In the genomic region with DNA sequence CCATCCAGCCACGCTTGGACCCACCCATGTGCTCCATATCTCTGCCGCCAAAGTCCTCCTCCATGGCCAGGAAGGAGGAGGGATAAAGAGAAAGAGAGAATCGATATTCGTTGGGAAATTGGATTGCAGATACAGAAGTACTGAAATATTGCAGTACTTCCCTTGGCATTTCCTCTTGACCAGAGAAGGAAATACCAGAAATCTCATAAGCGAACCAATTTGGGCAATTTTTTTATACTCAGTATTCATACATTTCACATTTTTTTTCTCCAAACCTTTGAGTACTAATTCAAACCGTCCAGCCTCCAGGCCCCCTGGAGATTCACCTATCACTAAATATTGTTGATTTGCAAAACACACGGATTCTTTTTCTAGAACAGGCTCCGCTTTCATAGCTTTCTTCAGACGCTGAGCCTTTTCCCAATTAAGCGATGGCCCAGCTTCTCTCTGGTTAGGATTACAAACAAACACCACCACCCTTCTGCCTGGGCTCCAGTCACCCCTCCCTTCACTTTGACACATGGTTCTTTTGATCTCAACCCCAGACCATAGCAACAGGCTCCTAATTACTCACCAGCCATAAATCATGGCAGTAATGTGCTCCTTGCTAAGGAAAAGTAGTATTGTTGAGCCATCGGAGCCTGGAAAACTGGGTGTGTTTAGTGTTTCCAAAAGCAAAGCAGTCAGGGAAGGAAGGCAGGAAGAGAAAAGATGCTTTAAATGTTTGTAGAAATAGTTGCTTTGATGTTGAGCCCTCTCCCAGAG, we compare ENCODE assay signal across 11 cellular contexts.
DNase-seq lines count a peak whose midpoint lies in the region; ATAC-seq and TF ChIP-seq lines count a peak whose summit lies in the region.
"Had no signal": no experiment of that assay in that cellular context is flagged by ENCODE, and none has a peak within 500 bp of the region (broad histone marks: within the 10 kb centered on the region; RNA-seq: fewer than 3 reads in every experiment).

No MANE protein-coding gene starts in this region.

- TF ChIP-seq POLR2A in esophagus muscularis mucosa (IDR thresholded peaks at IDR 0.05; ENCODE audit: low read depth): no peak

- ATAC-seq in GM23338: no peak
- no peak for ATAC-seq in aorta (ENCODE audit: low FRiP score)
- no peak for ATAC-seq in GM19463 (IDR thresholded peaks at IDR 0.05; ENCODE audit: unreplicated experiment)
- no peak for ATAC-seq in stimulated activated naive CD8-positive, alpha-beta T cell treated with anti-CD3 and anti-CD28 coated beads, Interleukin-15, amount 100 ng/mL, for 72 hours

- no peaks in the 10 kb centered on the region for H3K79me2 ChIP-seq in GM23338 (replicated peaks; ENCODE audit: insufficient read depth)

- no peak for TF ChIP-seq CTCF in GM23338 (conservative IDR thresholded peaks at IDR 0.05; ENCODE audit: low read depth in 2 of 2)
- TF ChIP-seq CTCF in esophagus muscularis mucosa (IDR thresholded peaks at IDR 0.05): no peak

- H3K27me3 ChIP-seq in GM23338 (ENCODE audit: insufficient read depth) (no peaks in the 10 kb centered on the region), esophagus muscularis mucosa (no peaks in the 10 kb centered on the region), aorta (ENCODE audit: control insufficient read depth in 1 of 2, insufficient read depth in 2 of 2, low read length in 1 of 2) (no peaks in the 10 kb centered on the region)

- no peak overlapping the region for H3K4me2 ChIP-seq in GM23338

- DNase-seq in GM23338 (ENCODE audit: low spot score) (no peak), NCI-H2227 treated with DMSO at 0.1 percent for 48 hours (lab: John Stamatoyannopoulos, UW) (peak; percentile 38), esophagus muscularis mucosa (ENCODE audit: extremely low spot score) (peak; percentile 37), renal cortical epithelial cell (ENCODE audit: low read depth) (peak; percentile 91), aorta (no peak), NCI-H1930 (lab: John Stamatoyannopoulos, UW) (no peak)
- DNase-seq in stimulated activated naive CD8-positive, alpha-beta T cell treated with anti-CD3 and anti-CD28 coated beads, Interleukin-15, amount 100 ng/mL, for 72 hours: no peak
- DNase-seq: activated T-cell treated with anti-CD3 and anti-CD28 coated beads for 4 hours, DMS79 had no signal

- H3K27ac ChIP-seq in GM23338 (ENCODE audit: low read depth): no peak overlapping the region
- H3K27ac ChIP-seq in esophagus muscularis mucosa (replicated peaks in 1 of 4): no peak overlapping the region
- no peak overlapping the region for H3K27ac ChIP-seq in aorta (ENCODE audit: low read depth in 1 of 2, low read length in 2 of 2)

- intact Hi-C loops in esophagus muscularis mucosa (cut with DNase I) (no loop called here), aorta (cut with DNase I) (no loop called here)

- no peaks in the 10 kb centered on the region for H3F3A ChIP-seq in GM23338 (replicated peaks; ENCODE audit: low read depth)

- no peaks in the 10 kb centered on the region for H3K36me3 ChIP-seq in GM23338 (ENCODE audit: insufficient read depth)
- no peaks in the 10 kb centered on the region for H3K36me3 ChIP-seq in esophagus muscularis mucosa
- no peaks in the 10 kb centered on the region for H3K36me3 ChIP-seq in aorta (ENCODE audit: control insufficient read depth in 1 of 2, insufficient read depth in 2 of 2, low read length in 1 of 2)

- H3K27ac Mint-ChIP-seq in GM23338: no peak overlapping the region
- no peak overlapping the region for H3K27ac Mint-ChIP-seq in stimulated activated naive CD8-positive, alpha-beta T cell treated with anti-CD3 and anti-CD28 coated beads, Interleukin-15, amount 100 ng/mL, for 72 hours
- H3K27ac Mint-ChIP-seq: T-helper 2 cell treated with Interferon-gamma antibody and Interleukin-4, amounts not matched to agents 5 μg/mL and 100 μg/mL, for 36 hours had no signal

- no peaks in the 10 kb centered on the region; the same call in 1 of the 2 replicates for H3K9me2 ChIP-seq in GM23338 (ENCODE audit: insufficient read depth)

- no peaks in the 10 kb centered on the region for H3K36me3 Mint-ChIP-seq in GM23338 (ENCODE audit: low read depth)

- H3K9me3 Mint-ChIP-seq in GM23338: no peaks in the 10 kb centered on the region
- H3K9me3 Mint-ChIP-seq in stimulated activated naive CD8-positive, alpha-beta T cell treated with anti-CD3 and anti-CD28 coated beads, Interleukin-15, amount 100 ng/mL, for 72 hours: peaks cover 0 to under 1% of the 10 kb centered on the region in 2 donors
- H3K9me3 Mint-ChIP-seq: T-helper 2 cell treated with Interferon-gamma antibody and Interleukin-4, amounts not matched to agents 5 μg/mL and 100 μg/mL, for 36 hours had no signal

- peak overlapping the region; percentile 38 for H2AFZ ChIP-seq in GM23338

- peaks cover 9% of the 10 kb centered on the region for H3K4me1 Mint-ChIP-seq in GM23338
- H3K4me1 Mint-ChIP-seq in stimulated activated naive CD8-positive, alpha-beta T cell treated with anti-CD3 and anti-CD28 coated beads, Interleukin-15, amount 100 ng/mL, for 72 hours: no peaks in the 10 kb centered on the region

- 73% methylated on average over 11 of the region's 11 CpGs for WGBS in esophagus muscularis mucosa
- 53 to 56% methylated on average over 11 of the region's 11 CpGs for WGBS in aorta, 2 donors

- H3K4me3 ChIP-seq in GM23338: no peak overlapping the region
- H3K4me3 ChIP-seq in esophagus muscularis mucosa: no peak overlapping the region
- H3K4me3 ChIP-seq in aorta (ENCODE audit: low read length in 2 of 2): no peak overlapping the region

- no peak for TF ChIP-seq EP300 in esophagus muscularis mucosa (IDR thresholded peaks at IDR 0.05)

- H4K20me1 ChIP-seq in GM23338 (replicated peaks; ENCODE audit: insufficient read depth): no peaks in the 10 kb centered on the region

- H3K27me3 Mint-ChIP-seq in GM23338 (ENCODE audit: insufficient read depth, low read depth, poor library complexity): no peaks in the 10 kb centered on the region
- H3K27me3 Mint-ChIP-seq in stimulated activated naive CD8-positive, alpha-beta T cell treated with anti-CD3 and anti-CD28 coated beads, Interleukin-15, amount 100 ng/mL, for 72 hours: no peaks in the 10 kb centered on the region

- no peaks in the 10 kb centered on the region for H3K9me3 ChIP-seq in esophagus muscularis mucosa
- H3K9me3 ChIP-seq in aorta (ENCODE audit: control insufficient read depth, low read length): no peaks in the 10 kb centered on the region

- H3K4me3 Mint-ChIP-seq in GM23338: no peak overlapping the region
- H3K4me3 Mint-ChIP-seq in stimulated activated naive CD8-positive, alpha-beta T cell treated with anti-CD3 and anti-CD28 coated beads, Interleukin-15, amount 100 ng/mL, for 72 hours: no peak overlapping the region
- H3K4me3 Mint-ChIP-seq: T-helper 2 cell treated with Interferon-gamma antibody and Interleukin-4, amounts not matched to agents 5 μg/mL and 100 μg/mL, for 36 hours had no signal

- H3K4me1 ChIP-seq in GM23338 (ENCODE audit: insufficient read depth) (no peaks in the 10 kb centered on the region), esophagus muscularis mucosa (peaks cover 0 to 4% (median 0%) of the 10 kb centered on the region in 4 donors), aorta (ENCODE audit: control insufficient read depth in 1 of 2, insufficient read depth in 2 of 2, low read length in 2 of 2) (peaks cover 0 to 2% of the 10 kb centered on the region in 2 donors)

TF ChIP-seq in GM23338, 12 proteins besides CTCF, POLR2A, EP300 and RAD21 (continues in another document):
- TF ChIP-seq POLR2AphosphoS5 (IDR thresholded peaks at IDR 0.05; ENCODE audit: low read depth) (no peak), ZNF114 (CRISPR knock-in tag; IDR thresholded peaks at IDR 0.05) (no peak), STAT1 (IDR thresholded peaks at IDR 0.05; ENCODE audit: unreplicated experiment) (no peak), JUNB (IDR thresholded peaks at IDR 0.05; ENCODE audit: unreplicated experiment) (no peak), CREB1 (CRISPR knock-in tag; IDR thresholded peaks at IDR 0.05; ENCODE audit: low read depth) (no peak), NANOG (IDR thresholded peaks at IDR 0.05; ENCODE audit: borderline replicate concordance) (no peak), ZNF331 (CRISPR knock-in tag; IDR thresholded peaks at IDR 0.05; ENCODE audit: low read depth) (no peak)

Comparison
In these comparisons a context has a peak if more than half of its experiments do, and no peak if none do; other contexts are left out.
1. DNase-seq: peak in NCI-H2227 treated with DMSO at 0.1 percent for 48 hours (single experiment), esophagus muscularis mucosa (single experiment) and renal cortical epithelial cell (single experiment); none in GM23338 (single experiment), aorta (0 of 2), NCI-H1930 (0 of 2) and stimulated activated naive CD8-positive, alpha-beta T cell treated with anti-CD3 and anti-CD28 coated beads, Interleukin-15, amount 100 ng/mL, for 72 hours (0 of 2).